Comparison of ENCODE assay signal across 15 cellular contexts in the genomic region with DNA sequence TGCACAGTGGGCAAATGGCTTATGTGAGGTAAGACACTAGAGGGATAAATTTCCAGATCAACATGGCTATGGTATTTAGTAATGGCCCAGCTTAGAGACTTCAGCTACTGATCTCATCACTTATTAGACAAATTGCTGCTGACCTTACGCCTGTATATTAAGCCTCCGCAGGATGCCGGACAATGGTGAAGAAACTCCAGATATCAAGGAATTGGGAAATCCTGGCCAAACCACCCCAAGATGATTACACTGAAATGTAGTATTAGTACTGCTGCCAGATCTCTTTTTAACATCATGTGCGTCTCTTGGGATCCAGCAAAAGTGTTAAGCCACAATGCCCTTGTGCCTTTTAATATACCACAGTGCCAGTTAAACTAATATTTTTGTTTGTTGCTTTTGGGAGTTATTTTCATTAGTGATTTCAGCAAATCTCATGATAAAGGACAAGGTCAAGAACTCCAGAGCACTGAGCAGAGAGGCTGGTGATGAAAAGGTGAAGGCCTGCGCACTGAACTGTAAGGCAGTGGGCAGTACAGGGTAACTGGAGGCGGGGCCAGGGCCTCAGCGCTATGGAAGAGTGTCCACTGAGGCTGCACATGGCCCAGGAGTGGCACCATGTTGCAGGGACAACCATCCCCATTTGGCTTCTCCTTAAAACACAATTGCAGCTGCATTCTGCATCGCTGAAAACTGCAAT. TPM values are rescaled to one million over a fixed set of nuclear protein-coding genes. Genes with fewer than 3 reads are reported as not detected.
DNase-seq lines count a peak whose midpoint lies in the region; ATAC-seq and TF ChIP-seq lines count a peak whose summit lies in the region.
"Had no signal": no experiment of that assay in that cellular context is flagged by ENCODE, and none has a peak within 500 bp of the region (broad histone marks: within the 10 kb centered on the region; RNA-seq: fewer than 3 reads in every experiment).

No MANE protein-coding gene starts in this region.

- POLR2A ChIA-PET in OCI-LY7 (lab: Charles Lee), result no interaction called here

- WGBS in heart left ventricle, 4 donors, result 80 to 88% (median 84%) methylated on average over 8 of the region's 8 CpGs
- WGBS in right cardiac atrium, result 81% methylated on average over 8 of the region's 8 CpGs

- peaks cover 0 to 61% (median 21%) of the 10 kb centered on the region in 12 donors for H3K4me1 ChIP-seq in heart left ventricle
- H3K4me1 ChIP-seq in OCI-LY7 (ENCODE audit: insufficient read depth, low read length, poor library complexity, severe bottlenecking), result peaks cover 4% of the 10 kb centered on the region
- peaks cover 12% of the 10 kb centered on the region for H3K4me1 ChIP-seq in right cardiac atrium (ENCODE audit: control insufficient read depth, insufficient read depth, low read length)
- H3K4me1 ChIP-seq in subcutaneous abdominal adipose tissue (ENCODE audit: control insufficient read depth in 5 of 5, insufficient read depth in 5 of 5, low read length in 5 of 5), result peaks cover 8 to 42% (median 31%) of the 10 kb centered on the region in 5 donors

- no peak overlapping the region for H3K27ac Mint-ChIP-seq in activated CD8-positive, alpha-beta memory T cell treated with anti-CD3 and anti-CD28 coated beads, Interleukin-2, amount 10 ng/mL, durations not matched to agents 7 days and 5 days
- H3K27ac Mint-ChIP-seq: HFFc6 had no signal

- CTCF ChIA-PET in OCI-LY7 (lab: Charles Lee; ENCODE audit: unreplicated experiment), result no interaction called here
- CTCF ChIA-PET in activated CD8-positive, alpha-beta memory T cell treated with anti-CD3 and anti-CD28 coated beads, Interleukin-2, amount 10 ng/mL, durations not matched to agents 7 days and 5 days (lab: Charles Lee), result interaction anchor here (0.9 to 8.0 kb wide), 5 partner anchors 10 to 188 kb away, joined by 3 to 107 read pairs (median 13); a partner anchor contains a TSS

- H3K9me3 ChIP-seq in heart left ventricle (no peaks in the 10 kb centered on the region), OCI-LY7 (ENCODE audit: low read length) (no peaks in the 10 kb centered on the region), right cardiac atrium (ENCODE audit: control insufficient read depth, low read length) (no peaks in the 10 kb centered on the region), subcutaneous abdominal adipose tissue (ENCODE audit: control insufficient read depth in 5 of 5, low read length in 5 of 5) (no peaks in the 10 kb centered on the region)
- H3K9me3 ChIP-seq: BLaER1 treated with 17β-estradiol and CSF1 and Interleukin-3, amounts not matched to agents 10 nM and 100 nM had no signal

- no peak overlapping the region for H3K4me3 Mint-ChIP-seq in activated CD8-positive, alpha-beta memory T cell treated with anti-CD3 and anti-CD28 coated beads, Interleukin-2, amount 10 ng/mL, durations not matched to agents 7 days and 5 days
- H3K4me3 Mint-ChIP-seq: CD4-positive, CD25-positive, alpha-beta regulatory T cell; HFFc6 had no signal

- ATAC-seq in heart left ventricle (peak in 1 of 4 donors; percentile 5), Right ventricle myocardium inferior (no peak), right cardiac atrium (no peak), GM19395 (IDR thresholded peaks at IDR 0.05; ENCODE audit: unreplicated experiment) (no peak)
- no peak for ATAC-seq in activated CD8-positive, alpha-beta memory T cell treated with anti-CD3 and anti-CD28 coated beads, Interleukin-2, amount 10 ng/mL, durations not matched to agents 7 days and 5 days

- H3K4me2 ChIP-seq in OCI-LY7 (ENCODE audit: low read length), result no peak overlapping the region
- H3K4me2 ChIP-seq: BLaER1 treated with 17β-estradiol and CSF1 and Interleukin-3, amounts not matched to agents 10 nM and 100 nM had no signal

- H3K27me3 Mint-ChIP-seq in activated CD8-positive, alpha-beta memory T cell treated with anti-CD3 and anti-CD28 coated beads, Interleukin-2, amount 10 ng/mL, durations not matched to agents 7 days and 5 days, result no peaks in the 10 kb centered on the region
- H3K27me3 Mint-ChIP-seq: CD4-positive, CD25-positive, alpha-beta regulatory T cell had no signal

- no peaks in the 10 kb centered on the region for H3K9me3 Mint-ChIP-seq in activated CD8-positive, alpha-beta memory T cell treated with anti-CD3 and anti-CD28 coated beads, Interleukin-2, amount 10 ng/mL, durations not matched to agents 7 days and 5 days (ENCODE audit: low read depth)
- H3K9me3 Mint-ChIP-seq: CD4-positive, CD25-positive, alpha-beta regulatory T cell; HFFc6 had no signal

- intact Hi-C loops in heart left ventricle (cut with DNase I), result loop anchor here in 4 of 10 donors (5.0 kb wide), 3 partner anchors 133 to 743 kb away; a partner anchor contains a TSS
- intact Hi-C loops in Right ventricle myocardium inferior (cut with DNase I), result no loop called here
- intact Hi-C loops in OCI-LY7 (cut with micrococcal nuclease; ENCODE audit: unreplicated experiment), result no loop called here
- intact Hi-C loops in right cardiac atrium (cut with DNase I), result loop anchor here in 1 of 4 donors (5.0 kb wide), 1 partner anchor 133 kb away; no protein-coding TSS in a partner anchor

- no peak overlapping the region for H2AFZ ChIP-seq in OCI-LY7 (ENCODE audit: low read length)

- peaks cover 8% of the 10 kb centered on the region for H3K4me1 Mint-ChIP-seq in activated CD8-positive, alpha-beta memory T cell treated with anti-CD3 and anti-CD28 coated beads, Interleukin-2, amount 10 ng/mL, durations not matched to agents 7 days and 5 days

- DNase-seq in heart left ventricle (no peak), Right ventricle myocardium inferior (ENCODE audit: missing footprints) (no peak), OCI-LY7 (ENCODE audit: low spot score) (no peak), right cardiac atrium (peak in 1 of 3 donors; percentile 55), NCI-H146 treated with DMSO at 0.1 percent for 48 hours (lab: John Stamatoyannopoulos, UW; ENCODE audit: unreplicated experiment) (no peak)
- DNase-seq in activated CD8-positive, alpha-beta memory T cell treated with anti-CD3 and anti-CD28 coated beads, Interleukin-2, amount 10 ng/mL, durations not matched to agents 7 days and 5 days, result no peak
- DNase-seq: ACHN; CD4-positive, CD25-positive, alpha-beta regulatory T cell; DMS53; GF-D8; HCEC 1CT; HFFc6 had no signal

- H3K36me3 Mint-ChIP-seq in activated CD8-positive, alpha-beta memory T cell treated with anti-CD3 and anti-CD28 coated beads, Interleukin-2, amount 10 ng/mL, durations not matched to agents 7 days and 5 days, result peaks cover 12% of the 10 kb centered on the region

- H3K36me3 ChIP-seq in heart left ventricle (peaks cover 0 to 68% (median 64%) of the 10 kb centered on the region in 9 donors), OCI-LY7 (ENCODE audit: insufficient read depth, low read length) (peaks cover 62% of the 10 kb centered on the region), subcutaneous abdominal adipose tissue (ENCODE audit: control insufficient read depth in 5 of 5, insufficient read depth in 5 of 5, low read length in 5 of 5) (peaks cover 6 to 61% (median 53%) of the 10 kb centered on the region in 5 donors)

- no peak overlapping the region for H3K9ac ChIP-seq in subcutaneous abdominal adipose tissue (ENCODE audit: low read length in 5 of 5)
- H3K9ac ChIP-seq: BLaER1 treated with 17β-estradiol and CSF1 and Interleukin-3, amounts not matched to agents 10 nM and 100 nM had no signal

- H4K20me1 ChIP-seq in OCI-LY7 (ENCODE audit: insufficient read depth, low read length), result no peaks in the 10 kb centered on the region

- TF ChIP-seq POLR2A in heart left ventricle (IDR thresholded peaks at IDR 0.05), result no peak

- H3K27me3 ChIP-seq in heart left ventricle (no peaks in the 10 kb centered on the region), right cardiac atrium (ENCODE audit: control insufficient read depth, insufficient read depth) (no peaks in the 10 kb centered on the region), subcutaneous abdominal adipose tissue (ENCODE audit: control insufficient read depth in 5 of 5, insufficient read depth in 4 of 5, low read length in 5 of 5) (no peaks in the 10 kb centered on the region)
- H3K27me3 ChIP-seq: BLaER1 treated with 17β-estradiol and CSF1 and Interleukin-3, amounts not matched to agents 10 nM and 100 nM had no signal

- H3K79me2 ChIP-seq in OCI-LY7 (ENCODE audit: insufficient read depth, low read depth, low read length), result no peaks in the 10 kb centered on the region

- peak overlapping the region in 10 of 12 donors; percentile 3 to 66 (median 38) for H3K27ac ChIP-seq in heart left ventricle
- no peak overlapping the region for H3K27ac ChIP-seq in OCI-LY7 (ENCODE audit: low read depth, low read length, poor library complexity, severe bottlenecking)
- H3K27ac ChIP-seq in right cardiac atrium (ENCODE audit: low read length), result peak overlapping the region; percentile 3
- H3K27ac ChIP-seq in subcutaneous abdominal adipose tissue (ENCODE audit: low read depth, low read length), result peak overlapping the region; percentile 52
- H3K27ac ChIP-seq: BLaER1 treated with 17β-estradiol and CSF1 and Interleukin-3, amounts not matched to agents 10 nM and 100 nM had no signal

- H3K9me2 ChIP-seq in OCI-LY7 (ENCODE audit: insufficient read depth, low read length), result no peaks in the 10 kb centered on the region

- TSS peak; percentile 46 for BruUV-seq in OCI-LY7 (replicated peaks; lab: Mats Ljungman, UMichigan)

- TF ChIP-seq CTCF in heart left ventricle (IDR thresholded peaks at IDR 0.05), result no peak
- no peak for TF ChIP-seq CTCF in OCI-LY7 (conservative IDR thresholded peaks at IDR 0.05; ENCODE audit: low read length)

- H3K4me3 ChIP-seq in heart left ventricle, result no peak overlapping the region
- no peak overlapping the region for H3K4me3 ChIP-seq in OCI-LY7 (ENCODE audit: low read depth, low read length, poor library complexity, severe bottlenecking)
- H3K4me3 ChIP-seq in right cardiac atrium (ENCODE audit: low read length), result no peak overlapping the region
- H3K4me3 ChIP-seq in subcutaneous abdominal adipose tissue (ENCODE audit: low read depth in 1 of 5, low read length in 5 of 5), result no peak overlapping the region
- H3K4me3 ChIP-seq: BLaER1 treated with 17β-estradiol and CSF1 and Interleukin-3, amounts not matched to agents 10 nM and 100 nM had no signal

RNA-seq across cellular contexts. Expression of a gene that starts 32.5 kb away (rescaled TPM):
- total RNA-seq in heart left ventricle (10 to 100 TPM; 16.5 to 32.9 (median 22.4) TPM), Right ventricle myocardium inferior (24.8 TPM), OCI-LY7 (2022) (22.0 and 24.1 TPM in 2 replicates), right cardiac atrium (10 to 100 TPM; 19.4 to 29.5 (median 24.6) TPM)
- polyA plus RNA-seq in heart left ventricle (10 to 100 TPM; 10.5 to 14.6 TPM), right cardiac atrium (14.0 TPM)
- total RNA-seq in OCI-LY7 (2014; rRNA removed; shearing (Covaris generic)), result 15.8 and 17.1 TPM in 2 replicates
- total RNA-seq in activated CD8-positive, alpha-beta memory T cell treated with anti-CD3 and anti-CD28 coated beads, Interleukin-2, amount 10 ng/mL, durations not matched to agents 7 days and 5 days, result 10 to 100 TPM; 12.6 to 15.0 TPM

RNA-seq across cellular contexts. Expression of a gene that starts 32.9 kb away (rescaled TPM):
- total RNA-seq in heart left ventricle, result 10 to 100 TPM; 13.9 to 22.4 (median 19.7) TPM
- 10 to 100 TPM in 1 of 2 donors, 1 to 10 TPM in 1; 6.9 to 17.2 TPM for polyA plus RNA-seq in heart left ventricle
- 20.0 TPM for total RNA-seq in Right ventricle myocardium inferior
- 35.8 and 37.8 TPM in 2 replicates for total RNA-seq in OCI-LY7 (2014; rRNA removed; shearing (Covaris generic))
- 54.7 and 57.5 TPM in 2 replicates for total RNA-seq in OCI-LY7 (2022)
- total RNA-seq in right cardiac atrium, result 10 to 100 TPM; 18.7 to 27.7 (median 19.6) TPM
- 10.3 TPM for polyA plus RNA-seq in right cardiac atrium
- total RNA-seq in activated CD8-positive, alpha-beta memory T cell treated with anti-CD3 and anti-CD28 coated beads, Interleukin-2, amount 10 ng/mL, durations not matched to agents 7 days and 5 days, result 10 to 100 TPM; 41.8 to 42.8 TPM
